Comparison of ENCODE assay signal across 14 cellular contexts in the genomic region with DNA sequence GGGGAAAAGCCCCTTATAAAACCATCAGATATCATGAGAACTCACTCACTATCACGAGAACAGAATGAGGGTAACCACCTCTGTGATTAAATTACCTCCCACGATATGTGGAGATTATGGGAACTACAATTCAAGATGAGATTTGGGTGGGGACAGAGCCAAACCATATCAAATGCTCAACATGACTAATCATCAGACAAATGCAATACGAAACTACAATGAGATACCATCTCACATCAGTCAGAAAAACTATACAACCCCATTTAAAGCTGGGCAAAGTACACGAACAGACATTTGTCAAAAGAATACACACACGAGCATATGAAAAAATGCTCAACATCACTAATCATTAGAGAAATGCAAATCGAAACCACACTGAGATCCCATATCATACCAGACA.
DNase-seq lines count a peak whose midpoint lies in the region; ATAC-seq lines count a peak whose summit lies in the region.
"Had no signal": no experiment of that assay in that cellular context is flagged by ENCODE, and none has a peak within 500 bp of the region (broad histone marks: within the 10 kb centered on the region; RNA-seq: fewer than 3 reads in every experiment).

No MANE protein-coding gene starts in this region.

- H3K4me1 Mint-ChIP-seq in activated CD4-positive, alpha-beta T cell treated with anti-CD3 and anti-CD28 coated beads for 36 hours: peaks cover 11% of the 10 kb centered on the region
- H3K4me1 Mint-ChIP-seq in activated T-helper 17 cell treated with anti-CD3 and anti-CD28 coated beads, Interleukin-2, amount 50 U/mL, for 72 hours: peaks cover 24% of the 10 kb centered on the region

- no peak for DNase-seq in activated CD4-positive, alpha-beta T cell treated with anti-CD3 and anti-CD28 coated beads for 36 hours
- no peak for DNase-seq in activated CD4-positive, alpha-beta T cell treated with anti-CD3 and anti-CD28 coated beads for 1 hour
- DNase-seq in myocyte (ENCODE audit: low read depth) (peak; percentile 13), foreskin melanocyte (no peak)
- DNase-seq in activated effector memory CD4-positive, alpha-beta T cell treated with Interleukin-2 at 50 U/mL for 16 hours: no peak
- DNase-seq: Caco-2; CD8-positive, alpha-beta memory T cell; DND-41; GF-D8; GOT3; H9 had no signal

- ATAC-seq in activated CD4-positive, alpha-beta T cell treated with anti-CD3 and anti-CD28 coated beads for 36 hours: peak; percentile 26
- ATAC-seq in activated T-helper 17 cell treated with anti-CD3 and anti-CD28 coated beads, Interleukin-2, amount 50 U/mL, for 72 hours (replicated peaks): peak; percentile 29
- no peak for ATAC-seq in GM21447 (IDR thresholded peaks at IDR 0.05; ENCODE audit: unreplicated experiment)

- CTCF ChIA-PET in activated CD4-positive, alpha-beta T cell treated with anti-CD3 and anti-CD28 coated beads for 36 hours (lab: Charles Lee): no interaction called here

- H3K36me3 Mint-ChIP-seq in activated CD4-positive, alpha-beta T cell treated with anti-CD3 and anti-CD28 coated beads for 36 hours (ENCODE audit: low read depth): peaks cover 59% of the 10 kb centered on the region
- H3K36me3 Mint-ChIP-seq in activated T-helper 17 cell treated with anti-CD3 and anti-CD28 coated beads, Interleukin-2, amount 50 U/mL, for 72 hours (ENCODE audit: low read depth): peaks cover 70% of the 10 kb centered on the region

- H3K4me3 Mint-ChIP-seq in activated CD4-positive, alpha-beta T cell treated with anti-CD3 and anti-CD28 coated beads for 36 hours: no peak overlapping the region
- H3K4me3 Mint-ChIP-seq in activated T-helper 17 cell treated with anti-CD3 and anti-CD28 coated beads, Interleukin-2, amount 50 U/mL, for 72 hours: no peak overlapping the region
- H3K4me3 Mint-ChIP-seq: CD8-positive, alpha-beta memory T cell; H9; IgD-negative memory B cell had no signal

- no peak overlapping the region for H3K27ac Mint-ChIP-seq in activated CD4-positive, alpha-beta T cell treated with anti-CD3 and anti-CD28 coated beads for 36 hours
- no peak overlapping the region for H3K27ac Mint-ChIP-seq in activated T-helper 17 cell treated with anti-CD3 and anti-CD28 coated beads, Interleukin-2, amount 50 U/mL, for 72 hours
- H3K27ac Mint-ChIP-seq: H9, IgD-negative memory B cell had no signal

- POLR2A ChIA-PET in activated CD4-positive, alpha-beta T cell treated with anti-CD3 and anti-CD28 coated beads for 36 hours (lab: Charles Lee): no interaction called here

- H3K9me3 Mint-ChIP-seq in activated CD4-positive, alpha-beta T cell treated with anti-CD3 and anti-CD28 coated beads for 36 hours (ENCODE audit: low read depth): peaks cover 30% of the 10 kb centered on the region
- H3K9me3 Mint-ChIP-seq in activated T-helper 17 cell treated with anti-CD3 and anti-CD28 coated beads, Interleukin-2, amount 50 U/mL, for 72 hours: peaks cover 8% of the 10 kb centered on the region

- intact Hi-C loops in activated CD4-positive, alpha-beta T cell treated with anti-CD3 and anti-CD28 coated beads for 36 hours (cut with DNase I, micrococcal nuclease): no loop called here

- H3K27me3 Mint-ChIP-seq in activated CD4-positive, alpha-beta T cell treated with anti-CD3 and anti-CD28 coated beads for 36 hours: no peaks in the 10 kb centered on the region
- H3K27me3 Mint-ChIP-seq in activated T-helper 17 cell treated with anti-CD3 and anti-CD28 coated beads, Interleukin-2, amount 50 U/mL, for 72 hours: no peaks in the 10 kb centered on the region
- H3K27me3 Mint-ChIP-seq: CD8-positive, alpha-beta memory T cell; IgD-negative memory B cell had no signal
